In genomic region chr2:72892506-72893173, GRCh38 we compare ENCODE assay signal across 8 cellular contexts. TPM values are rescaled to one million over a fixed set of nuclear protein-coding genes. Genes with fewer than 3 reads are reported as not detected.
DNase-seq lines count a peak whose midpoint lies in the region; ATAC-seq and TF ChIP-seq lines count a peak whose summit lies in the region.

No MANE protein-coding gene starts in this region.

- no peak for TF ChIP-seq POLR2A in testis (IDR thresholded peaks at IDR 0.05)

- H3K9me3 ChIP-seq in endodermal cell (ENCODE audit: control insufficient read depth, low read length) (no peaks in the 10 kb centered on the region), mucosa of descending colon (no peaks in the 10 kb centered on the region), testis (no peaks in the 10 kb centered on the region)

- peaks cover 3% of the 10 kb centered on the region for H3K4me1 ChIP-seq in endodermal cell (ENCODE audit: control insufficient read depth, insufficient read depth, low read length)
- peaks cover 37% of the 10 kb centered on the region for H3K4me1 ChIP-seq in mucosa of descending colon (ENCODE audit: low read depth)
- peaks cover 12% of the 10 kb centered on the region for H3K4me1 ChIP-seq in testis

- ATAC-seq in GM18907 (IDR thresholded peaks at IDR 0.05; ENCODE audit: unreplicated experiment) (peak; percentile 66), HG03175 (IDR thresholded peaks at IDR 0.05; ENCODE audit: unreplicated experiment) (peak; percentile 56), mucosa of descending colon (peak; percentile 65)

- no peaks in the 10 kb centered on the region for H3K36me3 ChIP-seq in endodermal cell (ENCODE audit: control insufficient read depth, insufficient read depth, low read length)
- H3K36me3 ChIP-seq in mucosa of descending colon (ENCODE audit: low read depth): no peaks in the 10 kb centered on the region
- no peaks in the 10 kb centered on the region for H3K36me3 ChIP-seq in testis (ENCODE audit: low read depth, missing control alignments)

- H3K36me3 Mint-ChIP-seq in CD14-positive monocyte (peaks cover 7 to 11% of the 10 kb centered on the region in 2 donors), endodermal cell (ENCODE audit: low read depth) (no peaks in the 10 kb centered on the region)

- intact Hi-C loops in CD14-positive monocyte (cut with micrococcal nuclease): loop anchor here (5.0 kb wide), 2 partner anchors 270 to 285 kb away; no protein-coding TSS in a partner anchor
- intact Hi-C loops in mucosa of descending colon (cut with DNase I, micrococcal nuclease): loop anchor here (5.0 to 10.0 kb wide), 4 partner anchors 45 to 282 kb away; no protein-coding TSS in a partner anchor
- intact Hi-C loops in testis (cut with DNase I; ENCODE audit: low total_unique reads): no loop called here

- H3K27ac ChIP-seq in endodermal cell (ENCODE audit: low read depth, low read length): no peak overlapping the region
- no peak overlapping the region for H3K27ac ChIP-seq in testis

- WGBS in endodermal cell (ENCODE audit: insufficient coverage in 1 of 2, insufficient read length in 1 of 2), 2 experiments: 16 to 22% methylated on average over 10 to 11 of the region's 11 CpGs
- 40 to 43% methylated on average over 10 to 11 of the region's 11 CpGs for WGBS in testis, 2 donors

- H3K9me3 Mint-ChIP-seq in CD14-positive monocyte (peaks cover 0 to 4% (median 2%) of the 10 kb centered on the region in 7 donors), endodermal cell (no peaks in the 10 kb centered on the region)

- peaks cover 41% of the 10 kb centered on the region for H3K4me1 Mint-ChIP-seq in CD14-positive monocyte
- peaks cover 5% of the 10 kb centered on the region for H3K4me1 Mint-ChIP-seq in endodermal cell

- H3K4me3 Mint-ChIP-seq in CD14-positive monocyte: no peak overlapping the region
- H3K4me3 Mint-ChIP-seq in endodermal cell: no peak overlapping the region

- no peak overlapping the region for H3K9ac ChIP-seq in endodermal cell (ENCODE audit: extremely low read depth, low read length, poor library complexity, severe bottlenecking)

- peak; percentile 70 for DNase-seq in CD14-positive monocyte (ENCODE audit: low spot score)
- peak; percentile 33 for DNase-seq in NCI-H510A (lab: John Stamatoyannopoulos, UW)
- DNase-seq in activated CD4-positive, alpha-beta T cell treated with anti-CD3 and anti-CD28 coated beads, Interleukin-2, amount 50 U/mL, for 48 hours: peak; percentile 57 to 67
- peak; percentile 87 for DNase-seq in endodermal cell
- peak; percentile 75 to 79 (median 76) for DNase-seq in mucosa of descending colon
- DNase-seq in testis: peak; percentile 75

- peak; percentile 67 for TF ChIP-seq CTCF in CD14-positive monocyte (IDR thresholded peaks at IDR 0.05)
- TF ChIP-seq CTCF in endodermal cell (conservative IDR thresholded peaks at IDR 0.05): peak; percentile 85
- peak; percentile 61 for TF ChIP-seq CTCF in mucosa of descending colon (IDR thresholded peaks at IDR 0.05)
- peak; percentile 50 to 71 (median 62) for TF ChIP-seq CTCF in testis (IDR thresholded peaks at IDR 0.05)

- peaks cover 45 to 54% (median 47%) of the 10 kb centered on the region in 3 donors for H3K27me3 Mint-ChIP-seq in CD14-positive monocyte (ENCODE audit: low read depth in 3 of 3)
- peaks cover 46% of the 10 kb centered on the region for H3K27me3 Mint-ChIP-seq in endodermal cell (ENCODE audit: insufficient read depth)

- H3K27me3 ChIP-seq in endodermal cell (ENCODE audit: control insufficient read depth, insufficient read depth, low read length, poor library complexity, severe bottlenecking) (peaks cover 51% of the 10 kb centered on the region), testis (no peaks in the 10 kb centered on the region)

- no peak overlapping the region for H3K4me3 ChIP-seq in endodermal cell (ENCODE audit: low read length)
- no peak overlapping the region for H3K4me3 ChIP-seq in mucosa of descending colon
- no peak overlapping the region for H3K4me3 ChIP-seq in testis

- H3K27ac Mint-ChIP-seq in CD14-positive monocyte (peak overlapping the region in 1 of 7 donors; percentile 62), endodermal cell (no peak overlapping the region)

RNA-seq across cellular contexts. Expression of gene SPR, which starts 5.4 kb away (rescaled TPM):
- polyA plus RNA-seq in CD14-positive monocyte (10 to 100 TPM in 1 of 2 donors, 1 to 10 TPM in 1; 7.6 to 12.5 TPM), testis (ENCODE audit: insufficient read depth, low read depth, low replicate concordance) (15.7 TPM)
- total RNA-seq in endodermal cell (10 to 100 TPM; 13.7 to 15.2 TPM), mucosa of descending colon (10 to 100 TPM; 53.7 to 91.0 (median 60.9) TPM), testis (10 to 100 TPM; 21.7 to 27.6 TPM)
- 2.5 TPM for polyA plus RNA-seq in endodermal cell (2013, experiment 1 of 2)
- polyA plus RNA-seq in endodermal cell (2013, experiment 2 of 2): 1.7 TPM

RNA-seq across cellular contexts. Expression of gene EMX1, which starts 24.7 kb away (rescaled TPM):
- polyA plus RNA-seq in CD14-positive monocyte (not detected), testis (ENCODE audit: insufficient read depth, low read depth, low replicate concordance) (4.5 TPM)
- total RNA-seq in endodermal cell (1 to 10 TPM in 1 of 2 donors, under 1 TPM in 1; 0.35 to 1.1 TPM), mucosa of descending colon (1 to 10 TPM in 2 of 3 donors, under 1 TPM in 1; 0.96 to 3.6 (median 1.6) TPM), testis (10 to 100 TPM; 11.3 to 13.2 TPM)
- 0.25 TPM for polyA plus RNA-seq in endodermal cell (2013, experiment 1 of 2)
- polyA plus RNA-seq in endodermal cell (2013, experiment 2 of 2): 0.17 TPM

Comparison
In these comparisons a context has a peak if more than half of its experiments do, and no peak if none do; other contexts are left out.
1. DNase-seq: peak in every context shown above with its lines; median percentile 87 in endodermal cell; 76 in mucosa of descending colon; 75 in testis; 70 in CD14-positive monocyte; 62 in activated CD4-positive, alpha-beta T cell treated with anti-CD3 and anti-CD28 coated beads, Interleukin-2, amount 50 U/mL, for 48 hours; 33 in NCI-H510A.